Comparison of ENCODE assay signal across 8 cellular contexts in the genomic region with DNA sequence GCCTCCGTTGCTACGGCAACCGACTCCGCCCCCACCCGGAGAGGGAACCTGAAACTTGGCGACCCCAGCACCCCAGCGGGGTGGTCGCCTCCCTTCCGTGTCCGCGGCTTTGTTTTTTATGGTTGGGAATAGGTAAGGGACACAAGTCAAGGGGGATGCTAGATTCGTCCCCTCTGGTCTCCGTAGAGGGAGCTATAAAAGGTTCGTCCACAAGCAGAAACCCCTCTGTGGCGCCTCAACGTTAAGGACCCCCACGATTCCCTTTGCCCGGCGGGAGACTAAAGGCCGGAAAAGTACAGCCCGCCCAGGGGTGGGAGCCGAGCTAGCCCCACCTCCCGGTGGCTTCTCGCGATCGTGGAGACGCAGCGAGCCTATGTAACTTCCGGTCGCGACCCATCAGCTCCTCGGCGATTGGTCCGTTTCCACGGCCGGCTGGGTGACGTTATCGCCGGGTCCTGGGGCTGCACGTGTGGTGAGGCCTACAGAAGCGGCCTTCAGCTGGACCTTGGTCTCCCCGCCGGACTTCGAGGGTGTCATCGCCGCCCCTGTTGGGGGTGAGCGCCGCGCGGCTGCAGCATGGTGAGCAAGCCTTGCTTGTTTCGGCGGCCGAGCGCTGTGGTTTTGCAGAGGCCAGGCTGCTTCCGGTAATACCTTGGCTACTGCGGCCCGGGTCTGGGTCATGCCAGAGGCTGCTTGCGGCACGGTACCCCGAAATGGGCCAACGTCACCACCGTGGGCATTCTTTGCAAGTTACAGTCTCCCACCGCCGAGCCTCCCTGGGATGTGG.
DNase-seq lines count a peak whose midpoint lies in the region; ATAC-seq and TF ChIP-seq lines count a peak whose summit lies in the region.

A gene with protein sequence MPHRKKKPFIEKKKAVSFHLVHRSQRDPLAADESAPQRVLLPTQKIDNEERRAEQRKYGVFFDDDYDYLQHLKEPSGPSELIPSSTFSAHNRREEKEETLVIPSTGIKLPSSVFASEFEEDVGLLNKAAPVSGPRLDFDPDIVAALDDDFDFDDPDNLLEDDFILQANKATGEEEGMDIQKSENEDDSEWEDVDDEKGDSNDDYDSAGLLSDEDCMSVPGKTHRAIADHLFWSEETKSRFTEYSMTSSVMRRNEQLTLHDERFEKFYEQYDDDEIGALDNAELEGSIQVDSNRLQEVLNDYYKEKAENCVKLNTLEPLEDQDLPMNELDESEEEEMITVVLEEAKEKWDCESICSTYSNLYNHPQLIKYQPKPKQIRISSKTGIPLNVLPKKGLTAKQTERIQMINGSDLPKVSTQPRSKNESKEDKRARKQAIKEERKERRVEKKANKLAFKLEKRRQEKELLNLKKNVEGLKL (plus strand): TSS at position 437 of the 787 bp plus-strand sequence. CDS start 140 bp downstream, at position 577.

- H3K79me2 ChIP-seq in MM.1S (ENCODE audit: low read length) = peaks cover 32% of the 10 kb centered on the region

- H3K36me3 ChIP-seq in ES-I3 (ENCODE audit: insufficient read depth, low read length) (peaks cover 23% of the 10 kb centered on the region), HAP-1 (replicated peaks) (peaks cover 45% of the 10 kb centered on the region), MM.1S (replicated peaks; ENCODE audit: insufficient read depth, low read length) (no peaks in the 10 kb centered on the region)

- H3K27ac Mint-ChIP-seq in nephron progenitor cell = peak within 1 kb of the TSS; percentile 99
- H3K27ac Mint-ChIP-seq in stimulated activated naive CD8-positive, alpha-beta T cell treated with anti-CD3 and anti-CD28 coated beads, Interleukin-15, amount 100 ng/mL, for 72 hours = peak within 1 kb of the TSS; percentile 99

- no peaks in the 10 kb centered on the region for H3K9me2 ChIP-seq in MM.1S (replicated peaks; ENCODE audit: insufficient read depth, low read length)

- peak within 1 kb of the TSS; percentile 62; the same call in 1 of the 2 replicates for H3K27ac ChIP-seq in MM.1S (ENCODE audit: low read length)

- no peak for TF ChIP-seq CTCF in MM.1S (IDR thresholded peaks at IDR 0.05; ENCODE audit: low read length)
- no peak for TF ChIP-seq CTCF in nephron progenitor cell (IDR thresholded peaks at IDR 0.05)

- H3K27me3 ChIP-seq in HAP-1 (ENCODE audit: low read depth) = no peaks in the 10 kb centered on the region
- no peaks in the 10 kb centered on the region for H3K27me3 ChIP-seq in MM.1S (replicated peaks; ENCODE audit: insufficient read depth, low read length)

- H3K9me3 Mint-ChIP-seq in nephron progenitor cell = peaks cover 13% of the 10 kb centered on the region
- no peaks in the 10 kb centered on the region for H3K9me3 Mint-ChIP-seq in stimulated activated naive CD8-positive, alpha-beta T cell treated with anti-CD3 and anti-CD28 coated beads, Interleukin-15, amount 100 ng/mL, for 72 hours

- H3K4me1 Mint-ChIP-seq in nephron progenitor cell = peaks cover 30% of the 10 kb centered on the region
- peaks cover 36% of the 10 kb centered on the region for H3K4me1 Mint-ChIP-seq in stimulated activated naive CD8-positive, alpha-beta T cell treated with anti-CD3 and anti-CD28 coated beads, Interleukin-15, amount 100 ng/mL, for 72 hours

- H3K4me2 ChIP-seq in MM.1S (ENCODE audit: low read depth, low read length) = peak within 1 kb of the TSS; percentile 73

- in situ Hi-C loops in HAP-1 (cut with MboI; ENCODE audit: low sequenced_read_pairs) = no loop called here

- DNase-seq in HAP-1 (ENCODE audit: low spot score in 2 of 2) = peak; percentile 87 to 96
- DNase-seq in MM.1S = peak; percentile 89
- peak; percentile 54 for DNase-seq in SIG-M5 (lab: John Stamatoyannopoulos, UW)
- DNase-seq in activated gamma-delta T cell (lab: John Stamatoyannopoulos, UW) = peak; percentile 77
- peak; percentile 93 for DNase-seq in fibroblast of the conjunctiva (ENCODE audit: low read depth)
- DNase-seq in nephron progenitor cell = peak; percentile 93
- DNase-seq in stimulated activated naive CD8-positive, alpha-beta T cell treated with anti-CD3 and anti-CD28 coated beads, Interleukin-15, amount 100 ng/mL, for 72 hours = peak; percentile 90 to 94

- H3K27me3 Mint-ChIP-seq in nephron progenitor cell (ENCODE audit: low read depth, poor library complexity) = peaks cover 3% of the 10 kb centered on the region
- no peaks in the 10 kb centered on the region for H3K27me3 Mint-ChIP-seq in stimulated activated naive CD8-positive, alpha-beta T cell treated with anti-CD3 and anti-CD28 coated beads, Interleukin-15, amount 100 ng/mL, for 72 hours

- peak within 1 kb of the TSS; percentile 83 for H3K9ac ChIP-seq in ES-I3 (ENCODE audit: low read depth, low read length)
- peak within 1 kb of the TSS; percentile 93 for H3K9ac ChIP-seq in MM.1S (ENCODE audit: low read length)

- H3K4me3 Mint-ChIP-seq in nephron progenitor cell = peak within 1 kb of the TSS; percentile 97
- peak within 1 kb of the TSS; percentile 91 to 98 for H3K4me3 Mint-ChIP-seq in stimulated activated naive CD8-positive, alpha-beta T cell treated with anti-CD3 and anti-CD28 coated beads, Interleukin-15, amount 100 ng/mL, for 72 hours

- H3K4me3 ChIP-seq in HAP-1 = peak within 1 kb of the TSS; percentile 86
- peak within 1 kb of the TSS; percentile 88 for H3K4me3 ChIP-seq in MM.1S (ENCODE audit: low read length)

- peak within 1 kb of the TSS; percentile 95 for H2AFZ ChIP-seq in MM.1S (ENCODE audit: low read length)

- no peaks in the 10 kb centered on the region for H3K9me3 ChIP-seq in ES-I3 (ENCODE audit: control insufficient read depth, insufficient read depth, low read length)
- H3K9me3 ChIP-seq in HAP-1 = no peaks in the 10 kb centered on the region
- H3K9me3 ChIP-seq in MM.1S (replicated peaks; ENCODE audit: insufficient read depth, low read length) = no peaks in the 10 kb centered on the region

- ATAC-seq in stimulated activated naive CD8-positive, alpha-beta T cell treated with anti-CD3 and anti-CD28 coated beads, Interleukin-15, amount 100 ng/mL, for 72 hours = peak; percentile 98

- peaks cover 42% of the 10 kb centered on the region for H3K36me3 Mint-ChIP-seq in nephron progenitor cell (ENCODE audit: low read depth)

- no peaks in the 10 kb centered on the region for H3K4me1 ChIP-seq in ES-I3 (ENCODE audit: insufficient read depth, low read length)
- peaks cover 12% of the 10 kb centered on the region for H3K4me1 ChIP-seq in HAP-1
- no peaks in the 10 kb centered on the region for H3K4me1 ChIP-seq in MM.1S (ENCODE audit: low read length)

- H3F3A ChIP-seq in MM.1S (ENCODE audit: insufficient read depth, low read length) = no peaks in the 10 kb centered on the region

- H4K20me1 ChIP-seq in MM.1S (ENCODE audit: insufficient read depth, low read length) = no peaks in the 10 kb centered on the region

Comparison
In these comparisons a context has a peak if more than half of its experiments do, and no peak if none do; other contexts are left out.
1. Peak in every context shown above with its lines: DNase-seq, ATAC-seq, H3K4me3 ChIP-seq and H3K27ac ChIP-seq.